Comparison of ENCODE assay signal across 17 cellular contexts in genomic region chr9:127634698-127635097, GRCh38. TPM values are rescaled to one million over a fixed set of nuclear protein-coding genes. Genes with fewer than 3 reads are reported as not detected.
A peak's percentile ranks its signal among the peaks of the same experiment; 100 is the strongest.
DNase-seq lines count a peak whose midpoint lies in the region; ATAC-seq, FAIRE-seq and TF ChIP-seq lines count a peak whose summit lies in the region.
"Had no signal": no experiment of that assay in that cellular context is flagged by ENCODE, and none has a peak within 500 bp of the region (broad histone marks: within the 10 kb centered on the region; RNA-seq: fewer than 3 reads in every experiment).

No MANE protein-coding gene starts in this region.

- intact Hi-C loops in HepG2 (cut with micrococcal nuclease; ENCODE audit: unreplicated experiment) (no loop called here), right lobe of liver (cut with DNase I) (no loop called here), uterus (cut with DNase I; ENCODE audit: low total_unique reads) (no loop called here)
- intact Hi-C loops in activated CD4-positive, alpha-beta memory T cell treated with anti-CD3 and anti-CD28 coated beads for 36 hours (cut with micrococcal nuclease) = no loop called here

- H3K79me2 ChIP-seq in HepG2 (ENCODE audit: insufficient read depth, low read length) = no peaks in the 10 kb centered on the region

- no peak for TF ChIP-seq RAD21 in HepG2 (CRISPR knock-in tag; IDR thresholded peaks at IDR 0.05)

- H3K36me3 ChIP-seq in HepG2 (replicated peaks in 1 of 2; ENCODE audit: control insufficient read depth in 1 of 2, insufficient read depth in 2 of 2, low read length in 2 of 2) (no peaks in the 10 kb centered on the region), right lobe of liver (no peaks in the 10 kb centered on the region), uterus (no peaks in the 10 kb centered on the region)
- H3K36me3 ChIP-seq: adrenal gland, MG63, stomach had no signal

- H3K4me1 Mint-ChIP-seq in endothelial cell (ENCODE audit: unreplicated experiment) = peaks cover 55% of the 10 kb centered on the region
- H3K4me1 Mint-ChIP-seq in activated CD4-positive, alpha-beta memory T cell treated with anti-CD3 and anti-CD28 coated beads for 36 hours (ENCODE audit: low read depth) = peaks cover 12% of the 10 kb centered on the region

- H3K4me1 ChIP-seq in HepG2 (ENCODE audit: insufficient read depth, low read length) (peaks cover 22% of the 10 kb centered on the region), right lobe of liver (peaks cover 0 to 6% (median 0%) of the 10 kb centered on the region in 4 donors), uterus (peaks cover 0 to 5% of the 10 kb centered on the region in 2 donors)

- H3K4me2 ChIP-seq in HepG2 (ENCODE audit: low read depth, low read length) = no peak overlapping the region

- H3K9me3 Mint-ChIP-seq in endothelial cell (ENCODE audit: unreplicated experiment) = no peaks in the 10 kb centered on the region
- H3K9me3 Mint-ChIP-seq in activated CD4-positive, alpha-beta memory T cell treated with anti-CD3 and anti-CD28 coated beads for 36 hours = no peaks in the 10 kb centered on the region

- DNase-seq in HepG2 (ENCODE audit: low spot score) (peak; percentile 36), right lobe of liver (no peak), NCI-H1694 treated with DMSO at 0.1 percent for 48 hours (lab: John Stamatoyannopoulos, UW) (peak; percentile 22), endothelial cell (ENCODE audit: low spot score) (no peak), uterus (no peak)
- no peak for DNase-seq in activated CD4-positive, alpha-beta memory T cell treated with anti-CD3 and anti-CD28 coated beads for 36 hours
- DNase-seq: activated T-cell treated with anti-CD3 and anti-CD28 coated beads, Interleukin-2, amount 50 U/mL, for 1 hour; C1 segment of cervical spinal cord; MG63; NCI-H446 treated with DMSO at 0.1 percent for 48 hours; SHP77; stomach had no signal

- ATAC-seq in HepG2 (no peak), right lobe of liver (no peak), GM21423 (IDR thresholded peaks at IDR 0.05; ENCODE audit: unreplicated experiment) (no peak), HG03432 (IDR thresholded peaks at IDR 0.05; ENCODE audit: unreplicated experiment) (no peak)

- TF ChIP-seq EP300 in HepG2 (IDR thresholded peaks at IDR 0.05; ENCODE audit: low read depth in 2 of 2, low read length in 2 of 2) (no peak), HepG2 (CRISPR knock-in tag; IDR thresholded peaks at IDR 0.05; ENCODE audit: borderline replicate concordance) (no peak)

- TF ChIP-seq POLR2A in HepG2 (IDR thresholded peaks at IDR 0.05; ENCODE audit: insufficient read depth in 1 of 2, low read depth in 2 of 2, low read length in 2 of 2) = no peak
- no peak for TF ChIP-seq POLR2A in right lobe of liver (IDR thresholded peaks at IDR 0.05)
- no peak for TF ChIP-seq POLR2A in uterus (IDR thresholded peaks at IDR 0.05)

- in situ Hi-C loops in HepG2 (cut with HindIII; ENCODE audit: extremely low pct_ligation_motif_present, low pct_unique_long_range_greater_than_20kb) = no loop called here

- H3K27ac ChIP-seq in HepG2 (ENCODE audit: extremely low read length, insufficient read depth, low read length) = no peak overlapping the region
- H3K27ac ChIP-seq in right lobe of liver = peak overlapping the region in 1 of 3 donors; percentile 24
- H3K27ac ChIP-seq in uterus = peak overlapping the region; percentile 33 to 66

- H3K4me3 ChIP-seq in HepG2 (replicated peaks in 1 of 3; ENCODE audit: insufficient read depth in 1 of 3, low read depth in 2 of 3, low read length in 3 of 3) (no peak overlapping the region), right lobe of liver (no peak overlapping the region), uterus (no peak overlapping the region)
- H3K4me3 ChIP-seq: adrenal gland, coronary artery, MG63, stomach had no signal

- POLR2A ChIA-PET in HepG2 (lab: Yijun Ruan, JAX) = no interaction called here
- POLR2A ChIA-PET in activated CD4-positive, alpha-beta memory T cell treated with anti-CD3 and anti-CD28 coated beads for 36 hours (lab: Charles Lee) = no interaction called here

- H2AFZ ChIP-seq in HepG2 (ENCODE audit: low read length) = no peak overlapping the region

- TF ChIP-seq CTCF in HepG2 (CRISPR knock-in tag; IDR thresholded peaks at IDR 0.05) (0 out of 2 replicates have a peak, but pooled peaks have one; percentile 16), right lobe of liver (IDR thresholded peaks at IDR 0.05) (no peak), endothelial cell (IDR thresholded peaks at IDR 0.05; ENCODE audit: unreplicated experiment) (no peak), uterus (IDR thresholded peaks at IDR 0.05) (no peak)

- WGBS in HepG2 (ENCODE audit: low lambda C conversion rate) = 79% methylated on average over 5 of the region's 5 CpGs
- 89% methylated on average over 5 of the region's 5 CpGs for WGBS in right lobe of liver (ENCODE audit: insufficient coverage, low coverage, low lambda C conversion rate, missing lambda C conversion rate)

- H3K27ac Mint-ChIP-seq in endothelial cell (ENCODE audit: unreplicated experiment) = peak overlapping the region; percentile 98
- no peak overlapping the region for H3K27ac Mint-ChIP-seq in activated CD4-positive, alpha-beta memory T cell treated with anti-CD3 and anti-CD28 coated beads for 36 hours

- no peak overlapping the region for H3K9ac ChIP-seq in HepG2 (ENCODE audit: insufficient read depth, low read depth, low read length)

- no peak for FAIRE-seq in HepG2 (lab: Jason Lieb, UNC)
- FAIRE-seq: islet of Langerhans had no signal

- H3K27me3 ChIP-seq in HepG2 (ENCODE audit: control insufficient read depth in 1 of 2, insufficient read depth in 2 of 2, low read length in 2 of 2) = no peaks in the 10 kb centered on the region
- no peaks in the 10 kb centered on the region for H3K27me3 ChIP-seq in right lobe of liver
- H3K27me3 ChIP-seq in uterus = no peaks in the 10 kb centered on the region
- H3K27me3 ChIP-seq: adrenal gland, MG63, stomach had no signal

- H3K4me3 Mint-ChIP-seq in endothelial cell (ENCODE audit: unreplicated experiment) = no peak overlapping the region
- H3K4me3 Mint-ChIP-seq in activated CD4-positive, alpha-beta memory T cell treated with anti-CD3 and anti-CD28 coated beads for 36 hours = no peak overlapping the region

- no TSS peak for BruUV-seq in HepG2 (replicated peaks; lab: Mats Ljungman, UMichigan)

- H3K9me3 ChIP-seq in HepG2 (ENCODE audit: low read length) = no peaks in the 10 kb centered on the region
- no peaks in the 10 kb centered on the region for H3K9me3 ChIP-seq in right lobe of liver
- no peaks in the 10 kb centered on the region for H3K9me3 ChIP-seq in uterus
- H3K9me3 ChIP-seq: adrenal gland, MG63, stomach had no signal

- no peaks in the 10 kb centered on the region for H4K20me1 ChIP-seq in HepG2 (ENCODE audit: insufficient read depth, low read length)

- CTCF ChIA-PET in HepG2 (lab: Yijun Ruan, JAX; ENCODE audit: low intra/inter-chr PET ratio, low total read pairs) = no interaction called here
- CTCF ChIA-PET in activated CD4-positive, alpha-beta memory T cell treated with anti-CD3 and anti-CD28 coated beads for 36 hours (lab: Charles Lee) = interaction anchor here (1.8 kb wide), 1 partner anchor 100 kb away, joined by 6 read pairs; the partner anchor contains the start of gene TOR2A

- peaks cover 11% of the 10 kb centered on the region for H3K36me3 Mint-ChIP-seq in endothelial cell (ENCODE audit: low read depth, unreplicated experiment)
- H3K36me3 Mint-ChIP-seq in activated CD4-positive, alpha-beta memory T cell treated with anti-CD3 and anti-CD28 coated beads for 36 hours = no peaks in the 10 kb centered on the region

- no peaks in the 10 kb centered on the region for H3K27me3 Mint-ChIP-seq in endothelial cell (ENCODE audit: unreplicated experiment)
- H3K27me3 Mint-ChIP-seq in activated CD4-positive, alpha-beta memory T cell treated with anti-CD3 and anti-CD28 coated beads for 36 hours = no peaks in the 10 kb centered on the region

TF ChIP-seq in HepG2, 621 proteins besides CTCF, POLR2A, EP300 and RAD21 (continues in another document):
- TF ChIP-seq SMC3 (IDR thresholded peaks at IDR 0.05; ENCODE audit: low read length) = 0 out of 2 replicates have a peak, but pooled peaks have one; percentile 3
- peak; percentile 21; the same call in 1 of the 2 replicates for TF ChIP-seq STAG1 (CRISPR knock-in tag; IDR thresholded peaks at IDR 0.05)

RNA-seq across cellular contexts. Expression of gene STXBP1, which starts 22.6 kb away (rescaled TPM):
- total RNA-seq in HepG2 (2016; rRNA removed; fragmentation: Illumina TruSeq; extraction: Trizol) = 2.9 and 4.4 TPM in 2 replicates
- total RNA-seq in HepG2 (2016; cell fraction: cytosol; rRNA removed; fragmentation: Illumina TruSeq; extraction: Trizol; ENCODE audit: low read depth) = 2.6 and 3.0 TPM in 2 replicates
- 2.7 and 5.6 TPM in 2 replicates for total RNA-seq in HepG2 (2016; cell fraction: insoluble cytoplasmic fraction; rRNA removed; fragmentation: Illumina TruSeq; extraction: Trizol)
- total RNA-seq in HepG2 (2016; cell fraction: membrane; rRNA removed; fragmentation: Illumina TruSeq; extraction: Trizol) = 3.8 and 5.2 TPM in 2 replicates
- total RNA-seq in HepG2 (2016; cell fraction: nucleus; rRNA removed; fragmentation: Illumina TruSeq; extraction: Trizol) = 2.6 and 3.7 TPM in 2 replicates
- polyA plus RNA-seq in HepG2 (2011; rRNA removed) = 2.9 and 4.1 TPM in 2 replicates
- polyA plus RNA-seq in HepG2 (2011; cell fraction: cytosol; rRNA removed) = 2.4 and 5.1 TPM in 2 replicates
- polyA plus RNA-seq in HepG2 (2011; cell fraction: nucleus; rRNA removed) = 6.7 and 8.1 TPM in 2 replicates
- 5.9 and 8.8 TPM in 2 replicates for polyA plus RNA-seq in HepG2 (2012)
- polyA plus RNA-seq in HepG2 (2016; cell fraction: cytosol; fragmentation: Illumina TruSeq; extraction: Trizol; ENCODE audit: low read depth) = 5.5 and 6.6 TPM in 2 replicates
- 5.6 and 8.0 TPM in 2 replicates for polyA plus RNA-seq in HepG2 (2016; cell fraction: insoluble cytoplasmic fraction; fragmentation: Illumina TruSeq; extraction: Trizol; ENCODE audit: low read depth)
- polyA plus RNA-seq in HepG2 (2016; cell fraction: membrane; fragmentation: Illumina TruSeq; extraction: Trizol; ENCODE audit: low read depth) = 6.0 and 6.1 TPM in 2 replicates
- polyA plus RNA-seq in HepG2 (2016; cell fraction: nucleus; fragmentation: Illumina TruSeq; extraction: Trizol; ENCODE audit: insufficient read depth, low read depth) = 8.0 and 9.7 TPM in 2 replicates
- polyA minus RNA-seq in HepG2 (2011; rRNA and poly(A)+ RNA removed; ENCODE audit: low replicate concordance) = 3.4 and 23.2 TPM in 2 replicates
- 4.3 and 8.2 TPM in 2 replicates for polyA minus RNA-seq in HepG2 (2011; cell fraction: cytosol; rRNA and poly(A)+ RNA removed)
- polyA minus RNA-seq in HepG2 (2011; cell fraction: nucleus; rRNA and poly(A)+ RNA removed) = 3.6 and 7.6 TPM in 2 replicates
- total RNA-seq in right lobe of liver = 10 to 100 TPM in 1 of 6 experiments, 1 to 10 TPM in 5; 1.8 to 13.5 (median 4.1) TPM
- total RNA-seq in endothelial cell (ENCODE audit: unreplicated experiment) = 113 TPM
- total RNA-seq in uterus = 100 to 1,000 TPM in 2 of 4 donors, 10 to 100 TPM in 2; 46.6 to 147 (median 99.5) TPM
- total RNA-seq in activated CD4-positive, alpha-beta memory T cell treated with anti-CD3 and anti-CD28 coated beads for 36 hours = 10 to 100 TPM; 27.3 to 27.8 TPM

Comparison
In these comparisons a context has a peak if more than half of its experiments do, and no peak if none do; other contexts are left out.
1. DNase-seq: peak in HepG2 (single experiment) and NCI-H1694 treated with DMSO at 0.1 percent for 48 hours (single experiment); none in right lobe of liver (0 of 3), endothelial cell (single experiment), uterus (0 of 2) and activated CD4-positive, alpha-beta memory T cell treated with anti-CD3 and anti-CD28 coated beads for 36 hours (single experiment).